21 cellular contexts compared by ENCODE assay signal in genomic region chr6:39204646-39205244, GRCh38. TPM values are rescaled to one million over a fixed set of nuclear protein-coding genes. Genes with fewer than 3 reads are reported as not detected.
DNase-seq lines count a peak whose midpoint lies in the region; ATAC-seq and TF ChIP-seq lines count a peak whose summit lies in the region.
"Had no signal": no experiment of that assay in that cellular context is flagged by ENCODE, and none has a peak within 500 bp of the region (broad histone marks: within the 10 kb centered on the region; RNA-seq: fewer than 3 reads in every experiment).

No MANE protein-coding gene starts in this region.

- H3K4me3 ChIP-seq in duodenal mucosa (ENCODE audit: low read depth in 1 of 2, low read length in 2 of 2) (peak overlapping the region in 1 of 2 donors; percentile 6), mucosa of rectum (ENCODE audit: low read length in 2 of 2) (peak overlapping the region in 1 of 2 donors; percentile 2), transverse colon (no peak overlapping the region)
- H3K4me3 ChIP-seq: BLaER1 treated with 17β-estradiol and CSF1 and Interleukin-3, amounts not matched to agents 10 nM and 100 nM; SJSA1; spleen had no signal

- CTCF ChIA-PET in GM10248 (lab: Yijun Ruan, JAX): interaction anchor here (0.7 to 1.7 kb wide), 4 partner anchors 13 to 98 kb away, joined by 3 to 6 read pairs (median 3); no protein-coding TSS in a partner anchor

- in situ Hi-C loops in transverse colon (cut with MboI; ENCODE audit: low pct_ligation_motif_present in 1 of 4, low pct_unique_long_range_greater_than_20kb in 1 of 4, low sequenced_read_pairs in 3 of 4): no loop called here

- peak overlapping the region; percentile 55 for H3K27ac ChIP-seq in duodenal mucosa (ENCODE audit: low read depth, low read length)
- H3K27ac ChIP-seq in mucosa of rectum (ENCODE audit: low read depth in 2 of 2, low read length in 2 of 2): peak overlapping the region; percentile 91 to 93
- peak overlapping the region; percentile 79 to 86 (median 81) for H3K27ac ChIP-seq in transverse colon
- H3K27ac ChIP-seq: BLaER1 treated with 17β-estradiol and CSF1 and Interleukin-3, amounts not matched to agents 10 nM and 100 nM; KMS-11; SJSA1; spleen had no signal

- H3K36me3 ChIP-seq in duodenal mucosa (ENCODE audit: control insufficient read depth in 1 of 2, insufficient read depth in 2 of 2, low read length in 2 of 2) (peaks cover 0 to 15% of the 10 kb centered on the region in 2 donors), mucosa of rectum (ENCODE audit: control insufficient read depth in 2 of 2, insufficient read depth in 2 of 2, low read length in 2 of 2) (peaks cover 0 to 2% of the 10 kb centered on the region in 2 donors), transverse colon (no peaks in the 10 kb centered on the region)
- H3K36me3 ChIP-seq: BLaER1 treated with 17β-estradiol and CSF1 and Interleukin-3, amounts not matched to agents 10 nM and 100 nM; SJSA1; spleen had no signal

- H3K4me1 ChIP-seq in duodenal mucosa (ENCODE audit: control insufficient read depth in 1 of 2, insufficient read depth in 2 of 2, low read length in 2 of 2): peaks cover 90 to 97% of the 10 kb centered on the region in 2 donors
- H3K4me1 ChIP-seq in mucosa of rectum (ENCODE audit: control insufficient read depth in 2 of 2, insufficient read depth in 2 of 2, low read length in 2 of 2): peaks cover 55 to 72% of the 10 kb centered on the region in 2 donors
- H3K4me1 ChIP-seq in transverse colon: peaks cover 18 to 74% (median 58%) of the 10 kb centered on the region in 4 donors
- H3K4me1 ChIP-seq: SJSA1 had no signal

- TF ChIP-seq POLR2A in transverse colon (IDR thresholded peaks at IDR 0.05): no peak

- TF ChIP-seq CTCF in transverse colon (IDR thresholded peaks at IDR 0.05) (no peak), GM10248 (IDR thresholded peaks at IDR 0.05; ENCODE audit: control extremely low read depth, extremely low read depth, low read depth, missing control alignments) (no peak)

- WGBS in transverse colon (ENCODE audit: low coverage in 1 of 2), 2 donors: 83% methylated on average over 8 of the region's 8 CpGs; no CpG with 5 or more reads in 1 of the 2 donors

- H3K9ac ChIP-seq in duodenal mucosa (ENCODE audit: low read depth in 1 of 2, low read length in 2 of 2) (peak overlapping the region; percentile 20 to 41), mucosa of rectum (ENCODE audit: low read depth in 1 of 2, low read length in 2 of 2) (peak overlapping the region; percentile 52 to 62)
- H3K9ac ChIP-seq: BLaER1 treated with 17β-estradiol and CSF1 and Interleukin-3, amounts not matched to agents 10 nM and 100 nM; KMS-11 had no signal

- no peaks in the 10 kb centered on the region for H3K27me3 Mint-ChIP-seq in T-helper 2 cell treated with Interferon-gamma antibody and Interleukin-4, amounts not matched to agents 5 μg/mL and 100 μg/mL, for 36 hours (ENCODE audit: low read depth)
- H3K27me3 Mint-ChIP-seq: activated naive CD4-positive, alpha-beta T cell treated with anti-CD3 and anti-CD28 coated beads, Interleukin-2, amount 10 ng/mL, durations not matched to agents 7 days and 5 days had no signal

- DNase-seq in T-helper 2 cell treated with Interferon-gamma antibody and Interleukin-4, amounts not matched to agents 5 μg/mL and 100 μg/mL, for 36 hours (ENCODE audit: low spot score): no peak
- DNase-seq in T-helper 2 cell (no peak), transverse colon (no peak), HPDE6-E6E7 (ENCODE audit: extremely low spot score) (no peak), GM10248 (ENCODE audit: extremely low spot score) (no peak)
- DNase-seq: 8988T; activated CD4-positive, alpha-beta T cell treated with anti-CD3 and anti-CD28 coated beads for 4 hours; activated naive CD4-positive, alpha-beta T cell treated with anti-CD3 and anti-CD28 coated beads, Interleukin-2, amount 10 ng/mL, durations not matched to agents 7 days and 5 days; DMS53; NCI-H1417 treated with DMSO at 0.1 percent for 48 hours; NCI-H345; spleen; stimulated activated naive B cell treated with anti-CD40 and anti-IgM and Interleukin-4, amounts not matched to agents 10 μg/mL and 1 μg/mL and 100 μg/mL, for 72 hours; T-helper 9 cell had no signal

- no peaks in the 10 kb centered on the region for H3K9me3 Mint-ChIP-seq in T-helper 2 cell treated with Interferon-gamma antibody and Interleukin-4, amounts not matched to agents 5 μg/mL and 100 μg/mL, for 36 hours
- H3K9me3 Mint-ChIP-seq: activated naive CD4-positive, alpha-beta T cell treated with anti-CD3 and anti-CD28 coated beads, Interleukin-2, amount 10 ng/mL, durations not matched to agents 7 days and 5 days; stimulated activated naive B cell treated with anti-CD40 and anti-IgM and Interleukin-4, amounts not matched to agents 10 μg/mL and 1 μg/mL and 100 μg/mL, for 72 hours had no signal

- ATAC-seq in GM21390 (IDR thresholded peaks at IDR 0.05; ENCODE audit: unreplicated experiment): no peak
- ATAC-seq: stimulated activated naive B cell treated with anti-CD40 and anti-IgM and Interleukin-4, amounts not matched to agents 10 μg/mL and 1 μg/mL and 100 μg/mL, for 72 hours had no signal

- POLR2A ChIA-PET in GM10248 (lab: Yijun Ruan, JAX): interaction anchor here (0.9 kb wide), 1 partner anchor 24 kb away, joined by 3 read pairs; the partner anchor contains the start of gene KCNK5

- no peak overlapping the region for H3K4me3 Mint-ChIP-seq in T-helper 2 cell treated with Interferon-gamma antibody and Interleukin-4, amounts not matched to agents 5 μg/mL and 100 μg/mL, for 36 hours
- H3K4me3 Mint-ChIP-seq: activated naive CD4-positive, alpha-beta T cell treated with anti-CD3 and anti-CD28 coated beads, Interleukin-2, amount 10 ng/mL, durations not matched to agents 7 days and 5 days; stimulated activated naive B cell treated with anti-CD40 and anti-IgM and Interleukin-4, amounts not matched to agents 10 μg/mL and 1 μg/mL and 100 μg/mL, for 72 hours had no signal

- H3K9me3 ChIP-seq in duodenal mucosa (ENCODE audit: control insufficient read depth in 1 of 2, low read length in 2 of 2) (no peaks in the 10 kb centered on the region), mucosa of rectum (ENCODE audit: control insufficient read depth in 2 of 2, low read length in 2 of 2) (no peaks in the 10 kb centered on the region), transverse colon (no peaks in the 10 kb centered on the region)
- H3K9me3 ChIP-seq: BLaER1 treated with 17β-estradiol and CSF1 and Interleukin-3, amounts not matched to agents 10 nM and 100 nM; SJSA1; spleen had no signal

- H3K27me3 ChIP-seq in duodenal mucosa (ENCODE audit: control insufficient read depth in 1 of 2, insufficient read depth in 2 of 2, low read length in 2 of 2) (no peaks in the 10 kb centered on the region), mucosa of rectum (ENCODE audit: control insufficient read depth in 2 of 2, insufficient read depth in 2 of 2, low read length in 2 of 2) (no peaks in the 10 kb centered on the region), transverse colon (no peaks in the 10 kb centered on the region)
- H3K27me3 ChIP-seq: SJSA1, spleen had no signal

- intact Hi-C loops in transverse colon (cut with DNase I; ENCODE audit: low total_unique reads): no loop called here

- H3K4me1 Mint-ChIP-seq in T-helper 2 cell treated with Interferon-gamma antibody and Interleukin-4, amounts not matched to agents 5 μg/mL and 100 μg/mL, for 36 hours (ENCODE audit: low read depth): peaks cover 34% of the 10 kb centered on the region

- H3K27ac Mint-ChIP-seq in T-helper 2 cell treated with Interferon-gamma antibody and Interleukin-4, amounts not matched to agents 5 μg/mL and 100 μg/mL, for 36 hours: peak overlapping the region; percentile 59
- H3K27ac Mint-ChIP-seq: activated naive CD4-positive, alpha-beta T cell treated with anti-CD3 and anti-CD28 coated beads, Interleukin-2, amount 10 ng/mL, durations not matched to agents 7 days and 5 days; stimulated activated naive B cell treated with anti-CD40 and anti-IgM and Interleukin-4, amounts not matched to agents 10 μg/mL and 1 μg/mL and 100 μg/mL, for 72 hours had no signal

- TF ChIP-seq EP300 in transverse colon (IDR thresholded peaks at IDR 0.05; ENCODE audit: low read depth): no peak

- peaks cover 3% of the 10 kb centered on the region for H3K36me3 Mint-ChIP-seq in T-helper 2 cell treated with Interferon-gamma antibody and Interleukin-4, amounts not matched to agents 5 μg/mL and 100 μg/mL, for 36 hours (ENCODE audit: low read depth)
- H3K36me3 Mint-ChIP-seq: activated naive CD4-positive, alpha-beta T cell treated with anti-CD3 and anti-CD28 coated beads, Interleukin-2, amount 10 ng/mL, durations not matched to agents 7 days and 5 days had no signal

RNA-seq across cellular contexts. Expression of gene KCNK5, which starts 24.5 kb away (rescaled TPM):
- total RNA-seq in transverse colon: 10 to 100 TPM in 3 of 4 donors, 1 to 10 TPM in 1; 9.6 to 86.0 (median 64.5) TPM
- total RNA-seq: osteocyte, SJSA1 had no signal
